ENCODE assay signal across 9 cellular contexts in genomic region chr19:17948474-17948966, GRCh38. TPM values are rescaled to one million over a fixed set of nuclear protein-coding genes. Genes with fewer than 3 reads are reported as not detected.
DNase-seq lines count a peak whose midpoint lies in the region; ATAC-seq and TF ChIP-seq lines count a peak whose summit lies in the region.
"Had no signal": no experiment of that assay in that cellular context is flagged by ENCODE, and none has a peak within 500 bp of the region (broad histone marks: within the 10 kb centered on the region; RNA-seq: fewer than 3 reads in every experiment).

No MANE protein-coding gene starts in this region.

- no peak for TF ChIP-seq POLR2A in testis (IDR thresholded peaks at IDR 0.05)

- H3K27ac Mint-ChIP-seq in activated CD4-positive, alpha-beta T cell treated with anti-CD3 and anti-CD28 coated beads, Interleukin-2, amount 10 ng/mL, durations not matched to agents 7 days and 5 days, result peak overlapping the region; percentile 54

- intact Hi-C loops in right cardiac atrium (cut with DNase I), result loop anchor here in 2 of 4 donors (5.0 to 10.0 kb wide), 2 partner anchors 106 to 109 kb away; no protein-coding TSS in a partner anchor
- intact Hi-C loops in testis (cut with DNase I; ENCODE audit: low total_unique reads), result no loop called here

- DNase-seq in activated CD4-positive, alpha-beta T cell treated with anti-CD3 and anti-CD28 coated beads, Interleukin-2, amount 10 ng/mL, durations not matched to agents 7 days and 5 days, result no peak
- no peak for DNase-seq in activated CD4-positive, alpha-beta T cell treated with anti-CD3 and anti-CD28 coated beads for 1 hour
- DNase-seq in SJCRH30 (no peak), right cardiac atrium (no peak), testis (no peak), SW 1271 (lab: John Stamatoyannopoulos, UW) (no peak), RKO (ENCODE audit: low spot score) (no peak)

- ATAC-seq in right cardiac atrium, result no peak
- ATAC-seq in HG03571 (IDR thresholded peaks at IDR 0.05; ENCODE audit: unreplicated experiment), result no peak

- peaks cover 47% of the 10 kb centered on the region for H3K4me1 Mint-ChIP-seq in activated CD4-positive, alpha-beta T cell treated with anti-CD3 and anti-CD28 coated beads, Interleukin-2, amount 10 ng/mL, durations not matched to agents 7 days and 5 days

- POLR2A ChIA-PET in activated CD4-positive, alpha-beta T cell treated with anti-CD3 and anti-CD28 coated beads, Interleukin-2, amount 10 ng/mL, durations not matched to agents 7 days and 5 days (lab: Charles Lee), result no interaction called here

- WGBS in right cardiac atrium, result under 1% methylated on average over 21 of the region's 21 CpGs
- WGBS in testis, 2 donors, result 0 to 3% methylated on average over 8 to 14 of the region's 21 CpGs

- H3K4me3 Mint-ChIP-seq in activated CD4-positive, alpha-beta T cell treated with anti-CD3 and anti-CD28 coated beads, Interleukin-2, amount 10 ng/mL, durations not matched to agents 7 days and 5 days, result peak overlapping the region; percentile 59

- H3K9me3 ChIP-seq in SJCRH30 (replicated peaks) (no peaks in the 10 kb centered on the region), right cardiac atrium (ENCODE audit: control insufficient read depth, low read length) (no peaks in the 10 kb centered on the region), testis (no peaks in the 10 kb centered on the region)

- CTCF ChIA-PET in activated CD4-positive, alpha-beta T cell treated with anti-CD3 and anti-CD28 coated beads, Interleukin-2, amount 10 ng/mL, durations not matched to agents 7 days and 5 days (lab: Charles Lee), result interaction anchor here (0.7 to 1.4 kb wide), 2 partner anchors 22 to 49 kb away, joined by 3 to 4 read pairs; no protein-coding TSS in a partner anchor

- H3K27me3 Mint-ChIP-seq in activated CD4-positive, alpha-beta T cell treated with anti-CD3 and anti-CD28 coated beads, Interleukin-2, amount 10 ng/mL, durations not matched to agents 7 days and 5 days, result peaks cover 42% of the 10 kb centered on the region

- H3K4me3 ChIP-seq in SJCRH30, result peak overlapping the region; percentile 61
- H3K4me3 ChIP-seq in right cardiac atrium (ENCODE audit: low read length), result peak overlapping the region; percentile 98
- peak overlapping the region; percentile 69 to 77 for H3K4me3 ChIP-seq in testis

- no peaks in the 10 kb centered on the region for H3K9me3 Mint-ChIP-seq in activated CD4-positive, alpha-beta T cell treated with anti-CD3 and anti-CD28 coated beads, Interleukin-2, amount 10 ng/mL, durations not matched to agents 7 days and 5 days

- H3K27me3 ChIP-seq in SJCRH30 (peaks cover 44% of the 10 kb centered on the region), right cardiac atrium (ENCODE audit: control insufficient read depth, insufficient read depth) (no peaks in the 10 kb centered on the region), testis (no peaks in the 10 kb centered on the region)

- H3K36me3 Mint-ChIP-seq in activated CD4-positive, alpha-beta T cell treated with anti-CD3 and anti-CD28 coated beads, Interleukin-2, amount 10 ng/mL, durations not matched to agents 7 days and 5 days (ENCODE audit: low read depth), result peaks cover 2% of the 10 kb centered on the region

- H3K36me3 ChIP-seq in SJCRH30 (no peaks in the 10 kb centered on the region), testis (ENCODE audit: low read depth, missing control alignments) (no peaks in the 10 kb centered on the region)

- no peak overlapping the region for H3K27ac ChIP-seq in SJCRH30
- no peak overlapping the region for H3K27ac ChIP-seq in right cardiac atrium (ENCODE audit: low read length)
- no peak overlapping the region for H3K27ac ChIP-seq in testis

- no peak for TF ChIP-seq CTCF in testis (IDR thresholded peaks at IDR 0.05)

- H3K4me1 ChIP-seq in SJCRH30 (peaks cover 16% of the 10 kb centered on the region), right cardiac atrium (ENCODE audit: control insufficient read depth, insufficient read depth, low read length) (no peaks in the 10 kb centered on the region), testis (peaks cover 46% of the 10 kb centered on the region)

RNA-seq across cellular contexts. Expression of gene CCDC124, which starts 15.7 kb away (rescaled TPM):
- 10 to 100 TPM; 59.2 to 64.7 TPM for total RNA-seq in activated CD4-positive, alpha-beta T cell treated with anti-CD3 and anti-CD28 coated beads, Interleukin-2, amount 10 ng/mL, durations not matched to agents 7 days and 5 days
- total RNA-seq in SJCRH30 (2014; rRNA removed; shearing (Covaris generic)), result 106 and 111 TPM in 2 replicates
- 10 to 100 TPM; 76.1 to 87.6 (median 78.8) TPM for total RNA-seq in right cardiac atrium
- 136 TPM for polyA plus RNA-seq in right cardiac atrium
- total RNA-seq in testis, result 10 to 100 TPM; 51.5 to 69.5 TPM
- polyA plus RNA-seq in testis (ENCODE audit: insufficient read depth, low read depth, low replicate concordance), result 75.0 TPM

RNA-seq across cellular contexts. Expression of gene KCNN1, which starts 18.4 kb away (rescaled TPM):
- not detected for total RNA-seq in activated CD4-positive, alpha-beta T cell treated with anti-CD3 and anti-CD28 coated beads, Interleukin-2, amount 10 ng/mL, durations not matched to agents 7 days and 5 days
- total RNA-seq in SJCRH30 (2014; rRNA removed; shearing (Covaris generic)), result not detected in 2 replicates
- total RNA-seq in right cardiac atrium (1 to 10 TPM in 3 of 4 donors, under 1 TPM in 1; 0.84 to 1.9 (median 1.4) TPM), testis (10 to 100 TPM; 10.3 to 15.9 TPM)
- polyA plus RNA-seq in right cardiac atrium (3.0 TPM), testis (ENCODE audit: insufficient read depth, low read depth, low replicate concordance) (4.4 TPM)
- total RNA-seq: T-helper 2 cell treated with Interferon-gamma antibody and Interleukin-4, amounts not matched to agents 100 ng/mL and 5 ng/mL, for 36 hours had no signal

RNA-seq across cellular contexts. Expression of gene ARRDC2, which starts 59.5 kb away (rescaled TPM):
- total RNA-seq in activated CD4-positive, alpha-beta T cell treated with anti-CD3 and anti-CD28 coated beads, Interleukin-2, amount 10 ng/mL, durations not matched to agents 7 days and 5 days, result 10 to 100 TPM; 40.1 to 51.1 TPM
- 1.9 and 2.0 TPM in 2 replicates for total RNA-seq in SJCRH30 (2014; rRNA removed; shearing (Covaris generic))
- total RNA-seq in right cardiac atrium (10 to 100 TPM; 14.2 to 20.5 (median 18.0) TPM), testis (10 to 100 TPM; 13.0 to 15.3 TPM)
- polyA plus RNA-seq in right cardiac atrium (24.7 TPM), testis (ENCODE audit: insufficient read depth, low read depth, low replicate concordance) (10.3 TPM)
